In the genomic region with DNA sequence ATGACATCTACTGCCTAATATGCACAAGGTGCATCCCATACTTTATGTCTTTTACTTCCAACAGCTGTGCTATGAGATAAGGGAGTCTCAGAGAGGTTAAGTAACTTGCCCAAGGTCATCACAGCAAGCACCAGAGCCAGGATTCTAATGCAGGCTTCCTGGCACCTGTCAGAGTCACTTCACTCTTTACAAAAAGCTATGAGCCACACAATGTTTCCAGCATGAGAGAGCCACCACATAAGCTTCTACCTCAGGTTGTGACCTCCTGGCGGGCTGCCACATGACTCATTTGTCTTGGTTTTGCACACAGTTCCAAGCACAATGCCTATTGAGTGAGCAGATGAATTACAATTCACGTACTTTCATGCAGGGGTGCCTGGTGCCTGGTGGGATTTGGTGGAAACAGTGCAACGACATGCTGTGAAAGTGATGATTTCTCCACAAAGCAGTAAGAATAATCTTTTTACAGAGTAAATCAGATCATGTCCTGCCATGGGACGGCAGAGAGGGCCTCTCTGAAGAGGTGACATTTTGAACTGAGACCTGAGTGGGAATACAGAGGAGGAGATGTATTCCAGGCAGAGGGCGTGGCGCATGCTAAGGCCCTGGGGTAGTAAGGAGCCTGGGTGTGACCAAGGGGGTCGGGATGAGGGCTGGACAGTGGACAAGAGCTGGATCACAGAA, we compare ENCODE assay signal across 1 cellular context.
A peak's percentile ranks its signal among the peaks of the same experiment; 100 is the strongest.
TF ChIP-seq lines count a peak whose summit lies in the region.

No MANE protein-coding gene starts in this region.

TF ChIP-seq in K562, 482 proteins besides CTCF, POLR2A, EP300 and RAD21 (continued from another document):
- TF ChIP-seq EZH2 (IDR thresholded peaks at IDR 0.05; ENCODE audit: borderline replicate concordance, low read depth, low read length) (no peak), NCOA1 (IDR thresholded peaks at IDR 0.05; ENCODE audit: low read depth) (no peak), ZNF263 (CRISPR knock-in tag; IDR thresholded peaks at IDR 0.05; ENCODE audit: borderline replicate concordance) (no peak), RBM15 (IDR thresholded peaks at IDR 0.05; ENCODE audit: insufficient read depth, low read length) (no peak), NELFE (IDR thresholded peaks at IDR 0.05; ENCODE audit: insufficient read depth, insufficient read length) (no peak), GATAD2A (IDR thresholded peaks at IDR 0.05) (no peak), NFRKB (IDR thresholded peaks at IDR 0.05; ENCODE audit: low read depth) (no peak), L3MBTL2 (IDR thresholded peaks at IDR 0.05) (no peak), NFIX (CRISPR knock-in tag; IDR thresholded peaks at IDR 0.05; ENCODE audit: low read depth) (no peak), ZSCAN29 (IDR thresholded peaks at IDR 0.05) (no peak), BRF1 (IDR thresholded peaks at IDR 0.05; ENCODE audit: borderline replicate concordance, extremely low read depth, insufficient read length) (no peak), ZFP1 (CRISPR knock-in tag; IDR thresholded peaks at IDR 0.05) (no peak), JUND (IDR thresholded peaks at IDR 0.05; ENCODE audit: borderline replicate concordance, low read depth, low read length) (0 out of 2 replicates have a peak, but pooled peaks have one; percentile 20), JUND (tag; IDR thresholded peaks at IDR 0.05; ENCODE audit: borderline replicate concordance, low read depth, low read length) (0 out of 3 replicates have a peak, but pooled peaks have one; percentile 34), KDM5B (IDR thresholded peaks at IDR 0.05; ENCODE audit: insufficient replicate concordance, low read depth, low read length) (no peak), ZNF778 (CRISPR knock-in tag; IDR thresholded peaks at IDR 0.05) (no peak), GATA2 (CRISPR knock-in tag; IDR thresholded peaks at IDR 0.05) (0 out of 2 replicates have a peak, but pooled peaks have one; percentile 23), KLF10 (CRISPR knock-in tag; IDR thresholded peaks at IDR 0.05) (no peak), MAFG (tag; conservative IDR thresholded peaks at IDR 0.05) (no peak)
- TF ChIP-seq, protein P1, sequence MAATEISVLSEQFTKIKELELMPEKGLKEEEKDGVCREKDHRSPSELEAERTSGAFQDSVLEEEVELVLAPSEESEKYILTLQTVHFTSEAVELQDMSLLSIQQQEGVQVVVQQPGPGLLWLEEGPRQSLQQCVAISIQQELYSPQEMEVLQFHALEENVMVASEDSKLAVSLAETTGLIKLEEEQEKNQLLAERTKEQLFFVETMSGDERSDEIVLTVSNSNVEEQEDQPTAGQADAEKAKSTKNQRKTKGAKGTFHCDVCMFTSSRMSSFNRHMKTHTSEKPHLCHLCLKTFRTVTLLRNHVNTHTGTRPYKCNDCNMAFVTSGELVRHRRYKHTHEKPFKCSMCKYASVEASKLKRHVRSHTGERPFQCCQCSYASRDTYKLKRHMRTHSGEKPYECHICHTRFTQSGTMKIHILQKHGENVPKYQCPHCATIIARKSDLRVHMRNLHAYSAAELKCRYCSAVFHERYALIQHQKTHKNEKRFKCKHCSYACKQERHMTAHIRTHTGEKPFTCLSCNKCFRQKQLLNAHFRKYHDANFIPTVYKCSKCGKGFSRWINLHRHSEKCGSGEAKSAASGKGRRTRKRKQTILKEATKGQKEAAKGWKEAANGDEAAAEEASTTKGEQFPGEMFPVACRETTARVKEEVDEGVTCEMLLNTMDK (IDR thresholded peaks at IDR 0.05; ENCODE audit: borderline replicate concordance, insufficient read depth, low read depth, low read length, poor library complexity, severe bottlenecking): no peak
- TF ChIP-seq, protein P2, sequence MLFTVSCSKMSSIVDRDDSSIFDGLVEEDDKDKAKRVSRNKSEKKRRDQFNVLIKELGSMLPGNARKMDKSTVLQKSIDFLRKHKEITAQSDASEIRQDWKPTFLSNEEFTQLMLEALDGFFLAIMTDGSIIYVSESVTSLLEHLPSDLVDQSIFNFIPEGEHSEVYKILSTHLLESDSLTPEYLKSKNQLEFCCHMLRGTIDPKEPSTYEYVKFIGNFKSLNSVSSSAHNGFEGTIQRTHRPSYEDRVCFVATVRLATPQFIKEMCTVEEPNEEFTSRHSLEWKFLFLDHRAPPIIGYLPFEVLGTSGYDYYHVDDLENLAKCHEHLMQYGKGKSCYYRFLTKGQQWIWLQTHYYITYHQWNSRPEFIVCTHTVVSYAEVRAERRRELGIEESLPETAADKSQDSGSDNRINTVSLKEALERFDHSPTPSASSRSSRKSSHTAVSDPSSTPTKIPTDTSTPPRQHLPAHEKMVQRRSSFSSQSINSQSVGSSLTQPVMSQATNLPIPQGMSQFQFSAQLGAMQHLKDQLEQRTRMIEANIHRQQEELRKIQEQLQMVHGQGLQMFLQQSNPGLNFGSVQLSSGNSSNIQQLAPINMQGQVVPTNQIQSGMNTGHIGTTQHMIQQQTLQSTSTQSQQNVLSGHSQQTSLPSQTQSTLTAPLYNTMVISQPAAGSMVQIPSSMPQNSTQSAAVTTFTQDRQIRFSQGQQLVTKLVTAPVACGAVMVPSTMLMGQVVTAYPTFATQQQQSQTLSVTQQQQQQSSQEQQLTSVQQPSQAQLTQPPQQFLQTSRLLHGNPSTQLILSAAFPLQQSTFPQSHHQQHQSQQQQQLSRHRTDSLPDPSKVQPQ (CRISPR knock-in tag; IDR thresholded peaks at IDR 0.05; ENCODE audit: borderline replicate concordance): no peak
- TF ChIP-seq, protein P3, sequence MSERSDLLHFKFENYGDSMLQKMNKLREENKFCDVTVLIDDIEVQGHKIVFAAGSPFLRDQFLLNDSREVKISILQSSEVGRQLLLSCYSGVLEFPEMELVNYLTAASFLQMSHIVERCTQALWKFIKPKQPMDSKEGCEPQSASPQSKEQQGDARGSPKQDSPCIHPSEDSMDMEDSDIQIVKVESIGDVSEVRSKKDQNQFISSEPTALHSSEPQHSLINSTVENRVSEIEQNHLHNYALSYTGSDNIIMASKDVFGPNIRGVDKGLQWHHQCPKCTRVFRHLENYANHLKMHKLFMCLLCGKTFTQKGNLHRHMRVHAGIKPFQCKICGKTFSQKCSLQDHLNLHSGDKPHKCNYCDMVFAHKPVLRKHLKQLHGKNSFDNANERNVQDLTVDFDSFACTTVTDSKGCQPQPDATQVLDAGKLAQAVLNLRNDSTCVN (CRISPR knock-in tag; IDR thresholded peaks at IDR 0.05): no peak
- TF ChIP-seq, protein P4, sequence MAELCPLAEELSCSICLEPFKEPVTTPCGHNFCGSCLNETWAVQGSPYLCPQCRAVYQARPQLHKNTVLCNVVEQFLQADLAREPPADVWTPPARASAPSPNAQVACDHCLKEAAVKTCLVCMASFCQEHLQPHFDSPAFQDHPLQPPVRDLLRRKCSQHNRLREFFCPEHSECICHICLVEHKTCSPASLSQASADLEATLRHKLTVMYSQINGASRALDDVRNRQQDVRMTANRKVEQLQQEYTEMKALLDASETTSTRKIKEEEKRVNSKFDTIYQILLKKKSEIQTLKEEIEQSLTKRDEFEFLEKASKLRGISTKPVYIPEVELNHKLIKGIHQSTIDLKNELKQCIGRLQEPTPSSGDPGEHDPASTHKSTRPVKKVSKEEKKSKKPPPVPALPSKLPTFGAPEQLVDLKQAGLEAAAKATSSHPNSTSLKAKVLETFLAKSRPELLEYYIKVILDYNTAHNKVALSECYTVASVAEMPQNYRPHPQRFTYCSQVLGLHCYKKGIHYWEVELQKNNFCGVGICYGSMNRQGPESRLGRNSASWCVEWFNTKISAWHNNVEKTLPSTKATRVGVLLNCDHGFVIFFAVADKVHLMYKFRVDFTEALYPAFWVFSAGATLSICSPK (IDR thresholded peaks at IDR 0.05; ENCODE audit: borderline replicate concordance): no peak
- TF ChIP-seq, protein P5, sequence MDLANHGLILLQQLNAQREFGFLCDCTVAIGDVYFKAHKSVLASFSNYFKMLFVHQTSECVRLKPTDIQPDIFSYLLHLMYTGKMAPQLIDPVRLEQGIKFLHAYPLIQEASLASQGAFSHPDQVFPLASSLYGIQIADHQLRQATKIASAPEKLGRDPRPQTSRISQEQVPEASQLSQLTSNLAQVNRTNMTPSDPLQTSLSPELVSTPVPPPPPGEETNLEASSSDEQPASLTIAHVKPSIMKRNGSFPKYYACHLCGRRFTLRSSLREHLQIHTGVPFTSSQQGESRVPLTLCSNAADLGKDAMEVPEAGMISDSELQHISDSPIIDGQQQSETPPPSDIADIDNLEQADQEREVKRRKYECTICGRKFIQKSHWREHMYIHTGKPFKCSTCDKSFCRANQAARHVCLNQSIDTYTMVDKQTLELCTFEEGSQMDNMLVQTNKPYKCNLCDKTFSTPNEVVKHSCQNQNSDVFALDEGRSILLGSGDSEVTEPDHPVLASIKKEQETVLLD (IDR thresholded peaks at IDR 0.05): no peak
